8 cellular contexts compared by ENCODE assay signal in the genomic region with DNA sequence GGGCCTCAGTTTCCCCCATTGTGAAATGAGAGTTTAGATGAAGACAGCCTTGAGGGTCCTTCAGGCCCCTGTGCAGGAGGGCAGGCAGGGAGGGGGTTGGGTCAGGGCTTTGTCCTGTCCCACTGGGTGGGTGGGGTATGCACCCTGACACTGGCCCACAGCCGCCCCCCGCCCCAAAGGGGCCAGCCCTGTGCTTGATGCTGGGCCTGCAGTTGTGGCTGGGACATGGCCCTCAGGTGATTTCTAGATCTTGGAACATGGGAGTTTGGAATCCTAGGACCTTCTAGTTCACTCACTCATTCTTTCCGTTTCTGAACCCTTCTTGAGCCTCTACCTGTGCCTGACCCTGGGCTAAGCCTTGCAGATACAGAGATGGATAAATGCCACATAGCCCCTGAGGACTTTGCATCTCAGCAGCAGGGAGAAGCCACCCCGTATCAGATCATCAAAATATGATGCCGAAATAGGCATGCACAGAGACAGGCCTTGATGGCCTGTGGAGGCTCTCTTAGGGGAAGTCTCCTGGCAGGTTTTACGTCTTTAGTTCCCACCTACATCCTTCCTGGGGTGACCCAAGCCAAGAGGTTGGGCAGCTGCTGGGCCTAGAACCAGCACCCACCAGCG.
"Had no signal": no experiment of that assay in that cellular context is flagged by ENCODE, and none has a peak within 500 bp of the region (broad histone marks: within the 10 kb centered on the region; RNA-seq: fewer than 3 reads in every experiment).

No MANE protein-coding gene starts in this region.

- H3K4me1 ChIP-seq: foreskin keratinocyte, thyroid gland, uterus had no signal

- H3K4me2 ChIP-seq: smooth muscle cell had no signal

- H3K27ac ChIP-seq: foreskin keratinocyte, neutrophil, suprapubic skin, thyroid gland, upper lobe of left lung, uterus had no signal

- H3K9me3 ChIP-seq: neutrophil, suprapubic skin, thyroid gland, upper lobe of left lung, uterus had no signal

- H3K4me3 ChIP-seq: coronary artery, smooth muscle cell, suprapubic skin, thyroid gland, upper lobe of left lung, uterus had no signal

- H3K36me3 ChIP-seq: neutrophil, thyroid gland, uterus had no signal

- H3K27me3 ChIP-seq: foreskin keratinocyte, thyroid gland, upper lobe of left lung, uterus had no signal
